1 cellular context compared by ENCODE assay signal in the genomic region with DNA sequence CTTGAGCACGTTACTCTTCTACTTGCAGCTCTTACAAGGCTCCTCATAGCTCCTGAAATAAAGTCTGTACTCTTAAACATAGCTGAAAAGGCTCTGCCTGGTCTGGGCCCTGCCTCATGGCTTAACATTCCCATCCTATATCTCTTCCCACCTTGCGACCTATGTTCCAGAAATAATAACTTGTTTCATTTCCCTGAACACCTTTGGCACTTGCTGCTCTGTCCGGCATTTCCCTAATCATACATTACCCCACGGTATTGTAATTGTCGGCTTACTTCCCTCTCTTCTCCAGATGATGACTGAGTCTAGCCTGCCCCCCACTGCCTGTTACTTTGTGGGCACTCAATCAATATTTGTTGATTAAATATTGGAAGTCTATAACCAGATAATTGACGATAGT.
TF ChIP-seq lines count a peak whose summit lies in the region.

No MANE protein-coding gene starts in this region.

TF ChIP-seq in GM12878, 131 proteins besides CTCF, POLR2A, EP300 and RAD21:
- TF ChIP-seq BACH1 (IDR thresholded peaks at IDR 0.05; ENCODE audit: borderline replicate concordance) = no peak
- no peak for TF ChIP-seq FOS (IDR thresholded peaks at IDR 0.05; ENCODE audit: borderline replicate concordance, extremely low read depth, insufficient read length)
- no peak for TF ChIP-seq ELK1 (IDR thresholded peaks at IDR 0.05; ENCODE audit: low read depth, low read length)
